Comparison of ENCODE assay signal across 15 cellular contexts in the genomic region with DNA sequence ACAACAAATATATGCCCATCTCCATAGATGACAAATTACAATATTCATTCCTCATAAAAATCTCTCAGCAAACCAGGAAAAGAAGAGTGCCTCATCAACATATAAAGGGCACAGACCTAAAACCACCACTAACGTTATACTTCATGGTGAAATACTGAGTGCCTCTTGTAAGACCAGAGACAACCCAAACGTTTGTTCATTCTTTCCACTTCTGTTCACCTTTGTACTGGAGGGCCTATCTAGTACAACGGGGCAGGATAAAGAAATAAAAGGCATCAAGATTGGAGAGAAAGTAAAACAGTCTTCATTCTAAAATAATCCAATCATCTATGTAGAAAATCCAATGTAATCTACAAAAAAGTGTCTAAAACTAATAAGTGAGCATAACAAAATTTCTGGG.
DNase-seq lines count a peak whose midpoint lies in the region; ATAC-seq lines count a peak whose summit lies in the region.
"Had no signal": no experiment of that assay in that cellular context is flagged by ENCODE, and none has a peak within 500 bp of the region (broad histone marks: within the 10 kb centered on the region; RNA-seq: fewer than 3 reads in every experiment).

No MANE protein-coding gene starts in this region.

- H3K27ac Mint-ChIP-seq in activated naive CD8-positive, alpha-beta T cell treated with anti-CD3 and anti-CD28 coated beads, Interleukin-2, amount 10 ng/mL, durations not matched to agents 7 days and 5 days, result peak overlapping the region; percentile 7
- H3K27ac Mint-ChIP-seq: brain had no signal

- H3K27me3 Mint-ChIP-seq in activated naive CD8-positive, alpha-beta T cell treated with anti-CD3 and anti-CD28 coated beads, Interleukin-2, amount 10 ng/mL, durations not matched to agents 7 days and 5 days, result no peaks in the 10 kb centered on the region
- H3K27me3 Mint-ChIP-seq: brain had no signal

- POLR2A ChIA-PET in activated naive CD8-positive, alpha-beta T cell treated with anti-CD3 and anti-CD28 coated beads, Interleukin-2, amount 10 ng/mL, durations not matched to agents 7 days and 5 days (lab: Charles Lee), result no interaction called here

- no peak for DNase-seq in activated naive CD8-positive, alpha-beta T cell treated with anti-CD3 and anti-CD28 coated beads, Interleukin-2, amount 10 ng/mL, durations not matched to agents 7 days and 5 days
- DNase-seq in NCI-H446 (lab: John Stamatoyannopoulos, UW) (no peak), hippocampal formation (lab: John Stamatoyannopoulos, UW) (no peak), HUDEP-2 (lab: John Stamatoyannopoulos, UW; ENCODE audit: unreplicated experiment in 76 of 76) (no peak), NOMO-1 treated with DMSO at 0.1 percent for 48 hours (lab: John Stamatoyannopoulos, UW; ENCODE audit: unreplicated experiment) (no peak)
- DNase-seq: DMS 273 treated with DMSO at 0.1 percent for 48 hours, esophagus squamous epithelium, immature natural killer cell, NCI-H510A, upper lobe of right lung had no signal

- H3K9me3 Mint-ChIP-seq in activated naive CD8-positive, alpha-beta T cell treated with anti-CD3 and anti-CD28 coated beads, Interleukin-2, amount 10 ng/mL, durations not matched to agents 7 days and 5 days, result peaks cover 5% of the 10 kb centered on the region

- H3K4me1 Mint-ChIP-seq in activated naive CD8-positive, alpha-beta T cell treated with anti-CD3 and anti-CD28 coated beads, Interleukin-2, amount 10 ng/mL, durations not matched to agents 7 days and 5 days, result peaks cover 24% of the 10 kb centered on the region

- peak overlapping the region; percentile 4 for H3K4me3 Mint-ChIP-seq in activated naive CD8-positive, alpha-beta T cell treated with anti-CD3 and anti-CD28 coated beads, Interleukin-2, amount 10 ng/mL, durations not matched to agents 7 days and 5 days
- H3K4me3 Mint-ChIP-seq: brain, immature natural killer cell had no signal

- H3K36me3 Mint-ChIP-seq in activated naive CD8-positive, alpha-beta T cell treated with anti-CD3 and anti-CD28 coated beads, Interleukin-2, amount 10 ng/mL, durations not matched to agents 7 days and 5 days, result peaks cover 51% of the 10 kb centered on the region

- peak; percentile 34 for ATAC-seq in GM18502 (IDR thresholded peaks at IDR 0.05; ENCODE audit: poor library complexity, unreplicated experiment)
- ATAC-seq in GM19452 (IDR thresholded peaks at IDR 0.05; ENCODE audit: unreplicated experiment), result peak; percentile 21
- peak; percentile 10 for ATAC-seq in HG03108 (IDR thresholded peaks at IDR 0.05; ENCODE audit: unreplicated experiment)
- ATAC-seq in activated naive CD8-positive, alpha-beta T cell treated with anti-CD3 and anti-CD28 coated beads, Interleukin-2, amount 10 ng/mL, durations not matched to agents 7 days and 5 days (ENCODE audit: low read depth), result no peak
- ATAC-seq: SK-N-SH treated with all-trans-retinoic acid at 6 μM for 48 hours had no signal
